Comparison of ENCODE assay signal across 29 cellular contexts in genomic region chr20:35325385-35325784, GRCh38. TPM values are rescaled to one million over a fixed set of nuclear protein-coding genes. Genes with fewer than 3 reads are reported as not detected.
A peak's percentile ranks its signal among the peaks of the same experiment; 100 is the strongest.
DNase-seq lines count a peak whose midpoint lies in the region; ATAC-seq and TF ChIP-seq lines count a peak whose summit lies in the region.
"Had no signal": no experiment of that assay in that cellular context is flagged by ENCODE, and none has a peak within 500 bp of the region (broad histone marks: within the 10 kb centered on the region; RNA-seq: fewer than 3 reads in every experiment).

No MANE protein-coding gene starts in this region.

- ATAC-seq in psoas muscle: no peak
- ATAC-seq in left lobe of liver: no peak
- no peak for ATAC-seq in activated naive CD4-positive, alpha-beta T cell treated with anti-CD3 and anti-CD28 coated beads, Interleukin-2, amount 50 U/mL, for 72 hours

- peaks cover 40% of the 10 kb centered on the region for H3K4me1 Mint-ChIP-seq in Caco-2 (ENCODE audit: low read depth, unreplicated experiment)
- H3K4me1 Mint-ChIP-seq in endodermal cell: peaks cover 19% of the 10 kb centered on the region
- H3K4me1 Mint-ChIP-seq: activated B cell treated with CpG ODN at 0.5 μM for 24 hours had no signal

- H3K27ac ChIP-seq in OCI-LY3 (ENCODE audit: low read length) (no peak overlapping the region), endodermal cell (ENCODE audit: low read depth, low read length) (peak overlapping the region; percentile 88), psoas muscle (peak overlapping the region; percentile 71)
- H3K27ac ChIP-seq: C4-2B, RWPE1, thoracic aorta had no signal

- BruUV-seq in Caco-2 (replicated peaks; lab: Mats Ljungman, UMichigan): no TSS peak

- no peaks in the 10 kb centered on the region for H3K9me3 Mint-ChIP-seq in Caco-2 (ENCODE audit: unreplicated experiment)
- H3K9me3 Mint-ChIP-seq in endodermal cell: no peaks in the 10 kb centered on the region
- no peaks in the 10 kb centered on the region for H3K9me3 Mint-ChIP-seq in activated naive CD4-positive, alpha-beta T cell treated with anti-CD3 and anti-CD28 coated beads, Interleukin-2, amount 50 U/mL, for 72 hours
- H3K9me3 Mint-ChIP-seq: activated B cell treated with CpG ODN at 0.5 μM for 24 hours; activated CD4-positive, alpha-beta memory T cell treated with anti-CD3 and anti-CD28 coated beads for 36 hours had no signal

- 87 to 89% methylated on average over 6 of the region's 6 CpGs for WGBS in endodermal cell (ENCODE audit: insufficient coverage in 1 of 2, insufficient read length in 1 of 2), 2 experiments
- 78 to 84% (median 84%) methylated on average over 6 of the region's 6 CpGs for WGBS in psoas muscle, 3 donors

- H3K4me1 ChIP-seq in Caco-2 (peaks cover 71% of the 10 kb centered on the region), OCI-LY3 (ENCODE audit: low read length) (peaks cover 22% of the 10 kb centered on the region), endodermal cell (ENCODE audit: control insufficient read depth, insufficient read depth, low read length) (peaks cover 7% of the 10 kb centered on the region), psoas muscle (peaks cover 30% of the 10 kb centered on the region)
- H3K4me1 ChIP-seq: HAP-1 had no signal

- H3K27me3 ChIP-seq in Caco-2 (replicated peaks; ENCODE audit: control insufficient read depth, insufficient read depth, low read length) (no peaks in the 10 kb centered on the region), OCI-LY3 (ENCODE audit: low read depth, low read length) (no peaks in the 10 kb centered on the region), endodermal cell (ENCODE audit: control insufficient read depth, insufficient read depth, low read length, poor library complexity, severe bottlenecking) (no peaks in the 10 kb centered on the region), psoas muscle (ENCODE audit: insufficient read depth in 3 of 3, low read length in 2 of 3) (no peaks in the 10 kb centered on the region)
- H3K27me3 ChIP-seq: adrenal gland had no signal

- intact Hi-C loops in Caco-2 (cut with micrococcal nuclease; ENCODE audit: unreplicated experiment): loop anchor here (10.0 kb wide), 1 partner anchor 289 kb away; the partner anchor contains the start of gene SPAG4
- intact Hi-C loops in psoas muscle (cut with DNase I): loop anchor here in 1 of 2 donors (5.0 kb wide), 1 partner anchor 42 kb away; no protein-coding TSS in a partner anchor

- H3K36me3 Mint-ChIP-seq in Caco-2 (ENCODE audit: insufficient read depth, unreplicated experiment) (no peaks in the 10 kb centered on the region), endodermal cell (ENCODE audit: low read depth) (peaks cover 6% of the 10 kb centered on the region)
- no peaks in the 10 kb centered on the region for H3K36me3 Mint-ChIP-seq in activated naive CD4-positive, alpha-beta T cell treated with anti-CD3 and anti-CD28 coated beads, Interleukin-2, amount 50 U/mL, for 72 hours
- H3K36me3 Mint-ChIP-seq: activated CD4-positive, alpha-beta memory T cell treated with anti-CD3 and anti-CD28 coated beads for 36 hours had no signal

- H2AFZ ChIP-seq in OCI-LY3 (ENCODE audit: low read depth, low read length): no peak overlapping the region

- TF ChIP-seq CTCF in Caco-2 (IDR thresholded peaks at IDR 0.05; ENCODE audit: insufficient read depth in 1 of 2, low read depth in 1 of 2, low read length in 1 of 2, severe bottlenecking in 1 of 2, unreplicated experiment in 1 of 2): no peak
- TF ChIP-seq CTCF in OCI-LY3 (IDR thresholded peaks at IDR 0.05; ENCODE audit: low read depth, low read length): no peak
- no peak for TF ChIP-seq CTCF in endodermal cell (conservative IDR thresholded peaks at IDR 0.05)
- TF ChIP-seq CTCF in psoas muscle (IDR thresholded peaks at IDR 0.05): no peak

- H3K27ac Mint-ChIP-seq in Caco-2 (ENCODE audit: unreplicated experiment) (peak overlapping the region; percentile 69), endodermal cell (no peak overlapping the region)
- no peak overlapping the region for H3K27ac Mint-ChIP-seq in activated naive CD4-positive, alpha-beta T cell treated with anti-CD3 and anti-CD28 coated beads, Interleukin-2, amount 50 U/mL, for 72 hours
- H3K27ac Mint-ChIP-seq: activated B cell treated with CpG ODN at 0.5 μM for 24 hours had no signal

- no peak overlapping the region for H3K9ac ChIP-seq in OCI-LY3 (ENCODE audit: low read length)
- no peak overlapping the region for H3K9ac ChIP-seq in endodermal cell (ENCODE audit: extremely low read depth, low read length, poor library complexity, severe bottlenecking)

- no peaks in the 10 kb centered on the region for H3K9me3 ChIP-seq in Caco-2
- H3K9me3 ChIP-seq in OCI-LY3 (ENCODE audit: insufficient read depth, low read length): no peaks in the 10 kb centered on the region
- no peaks in the 10 kb centered on the region for H3K9me3 ChIP-seq in endodermal cell (ENCODE audit: control insufficient read depth, low read length)
- no peaks in the 10 kb centered on the region for H3K9me3 ChIP-seq in psoas muscle
- H3K9me3 ChIP-seq: adrenal gland, HAP-1, thoracic aorta had no signal

- H3K27me3 Mint-ChIP-seq in Caco-2 (ENCODE audit: insufficient read depth, unreplicated experiment) (no peaks in the 10 kb centered on the region), endodermal cell (ENCODE audit: insufficient read depth) (no peaks in the 10 kb centered on the region)
- H3K27me3 Mint-ChIP-seq: activated B cell treated with CpG ODN at 0.5 μM for 24 hours; activated CD4-positive, alpha-beta memory T cell treated with anti-CD3 and anti-CD28 coated beads for 36 hours had no signal

- H3K4me2 ChIP-seq in OCI-LY3 (ENCODE audit: low read length): peak overlapping the region; percentile 55

- no peak for DNase-seq in Caco-2
- no peak for DNase-seq in endodermal cell
- DNase-seq in psoas muscle: no peak
- DNase-seq in left lobe of liver (ENCODE audit: low spot score): no peak
- no peak for DNase-seq in activated naive CD4-positive, alpha-beta T cell treated with anti-CD3 and anti-CD28 coated beads, Interleukin-2, amount 50 U/mL, for 72 hours (ENCODE audit: low spot score in 2 of 2)
- DNase-seq in NCI-H82 (lab: John Stamatoyannopoulos, UW): no peak
- DNase-seq: activated B cell treated with CpG ODN at 0.5 μM for 24 hours; activated CD4-positive, alpha-beta memory T cell treated with anti-CD3 and anti-CD28 coated beads for 36 hours; activated CD8-positive, alpha-beta memory T cell treated with anti-CD3 and anti-CD28 coated beads, Interleukin-2, amount 50 U/mL, for 48 hours; activated effector memory CD4-positive, alpha-beta T cell treated with anti-CD3 and anti-CD28 coated beads, Interleukin-2, amount 50 U/mL, for 16 hours; adrenal gland; cortex of kidney; Karpas-422; mammary epithelial cell; NCI-H187 treated with DMSO at 0.1 percent for 48 hours; NCI-H69; stimulated activated CD4-positive, alpha-beta T cell treated with anti-CD3 and anti-CD28 coated beads, Interleukin-4, amount 100 ng/mL, for 1 hour; stimulated activated naive CD4-positive, alpha-beta T cell treated with Interleukin-2 at 50 U/mL for 16 hours had no signal

- H3K4me3 ChIP-seq in Caco-2 (ENCODE audit: low read depth, low read length): no peak overlapping the region
- no peak overlapping the region for H3K4me3 ChIP-seq in OCI-LY3 (ENCODE audit: low read length)
- H3K4me3 ChIP-seq in endodermal cell (ENCODE audit: low read length): no peak overlapping the region
- no peak overlapping the region for H3K4me3 ChIP-seq in psoas muscle
- H3K4me3 ChIP-seq: adrenal gland, HAP-1, thoracic aorta had no signal

- no peaks in the 10 kb centered on the region for H3K79me2 ChIP-seq in OCI-LY3 (ENCODE audit: low read length)

- H4K20me1 ChIP-seq in OCI-LY3 (ENCODE audit: insufficient read depth, low read length): no peaks in the 10 kb centered on the region

- H3K4me3 Mint-ChIP-seq in Caco-2 (ENCODE audit: unreplicated experiment) (no peak overlapping the region), endodermal cell (no peak overlapping the region)
- H3K4me3 Mint-ChIP-seq: activated B cell treated with CpG ODN at 0.5 μM for 24 hours; activated CD4-positive, alpha-beta memory T cell treated with anti-CD3 and anti-CD28 coated beads for 36 hours had no signal

- H3K36me3 ChIP-seq in Caco-2 (ENCODE audit: control insufficient read depth, insufficient read depth, low read length): no peaks in the 10 kb centered on the region
- H3K36me3 ChIP-seq in OCI-LY3 (replicated peaks; ENCODE audit: low read depth, low read length): no peaks in the 10 kb centered on the region
- peaks cover 4% of the 10 kb centered on the region for H3K36me3 ChIP-seq in endodermal cell (ENCODE audit: control insufficient read depth, insufficient read depth, low read length)
- H3K36me3 ChIP-seq in psoas muscle (ENCODE audit: insufficient read depth in 1 of 2, low read depth in 1 of 2): no peaks in the 10 kb centered on the region
- H3K36me3 ChIP-seq: adrenal gland, thoracic aorta had no signal

- POLR2A ChIA-PET in Caco-2 (lab: Charles Lee): no interaction called here

- CTCF ChIA-PET in Caco-2 (lab: Charles Lee): no interaction called here

RNA-seq across cellular contexts. Expression of gene FAM83C, which starts 33.2 kb away (rescaled TPM):
- 0.09 TPM in 1 of 2 replicates, not detected in the other for total RNA-seq in Caco-2 (2022)
- total RNA-seq in endodermal cell: not detected
- polyA plus RNA-seq in endodermal cell (2013, experiment 1 of 2): not detected
- not detected for polyA plus RNA-seq in endodermal cell (2013, experiment 2 of 2)
- not detected for total RNA-seq in psoas muscle
- under 1 TPM; 0.04 to 0.07 (median 0.04) TPM for polyA plus RNA-seq in psoas muscle
- total RNA-seq in left lobe of liver: not detected
- not detected for total RNA-seq in activated naive CD4-positive, alpha-beta T cell treated with anti-CD3 and anti-CD28 coated beads, Interleukin-2, amount 50 U/mL, for 72 hours
- total RNA-seq: activated B cell treated with CpG ODN at 0.5 μM for 24 hours; activated CD4-positive, alpha-beta memory T cell treated with anti-CD3 and anti-CD28 coated beads for 36 hours; adrenal gland; glomerular endothelial cell; HT1080; kidney epithelial cell; mammary epithelial cell; myocyte; renal cortical epithelial cell; T-helper 2 cell treated with Interferon-gamma antibody and Interleukin-4, amounts not matched to agents 100 ng/mL and 5 ng/mL, for 36 hours; thoracic aorta had no signal
- polyA plus RNA-seq: mammary epithelial cell had no signal

RNA-seq across cellular contexts. Expression of gene EIF6, which starts 40.8 kb away (rescaled TPM):
- 403 and 420 TPM in 2 replicates for total RNA-seq in Caco-2 (2022)
- total RNA-seq in endodermal cell: 100 to 1,000 TPM; 127 to 132 TPM
- 91.6 TPM for polyA plus RNA-seq in endodermal cell (2013, experiment 1 of 2)
- 82.7 TPM for polyA plus RNA-seq in endodermal cell (2013, experiment 2 of 2)
- total RNA-seq in psoas muscle: 10 to 100 TPM; 44.3 to 65.5 (median 52.6) TPM
- polyA plus RNA-seq in psoas muscle: 100 to 1,000 TPM in 1 of 3 donors, 10 to 100 TPM in 2; 63.0 to 169 (median 71.1) TPM
- total RNA-seq in left lobe of liver: 80.2 TPM
- 100 to 1,000 TPM in 1 of 2 donors, 10 to 100 TPM in 1; 63.9 to 115 TPM for total RNA-seq in activated naive CD4-positive, alpha-beta T cell treated with anti-CD3 and anti-CD28 coated beads, Interleukin-2, amount 50 U/mL, for 72 hours

RNA-seq across cellular contexts. Expression of gene MMP24OS, which starts 47.5 kb away (rescaled TPM):
- total RNA-seq in Caco-2 (2022) (38.8 and 42.3 TPM in 2 replicates), endodermal cell (10 to 100 TPM; 32.2 to 38.8 TPM), psoas muscle (10 to 100 TPM; 25.1 to 40.6 (median 27.2) TPM), left lobe of liver (27.3 TPM)
- 46.0 TPM for polyA plus RNA-seq in endodermal cell (2013, experiment 1 of 2)
- polyA plus RNA-seq in endodermal cell (2013, experiment 2 of 2): 41.6 TPM
- 10 to 100 TPM; 10.4 to 22.5 (median 19.3) TPM for polyA plus RNA-seq in psoas muscle
- 10 to 100 TPM; 29.4 to 41.8 TPM for total RNA-seq in activated naive CD4-positive, alpha-beta T cell treated with anti-CD3 and anti-CD28 coated beads, Interleukin-2, amount 50 U/mL, for 72 hours
